Comparison of ENCODE assay signal across 1 cellular context in genomic region chr12:56189918-56190694, GRCh38.
TF ChIP-seq lines count a peak whose summit lies in the region.

No MANE protein-coding gene starts in this region.

TF ChIP-seq in HCT116, 20 proteins besides CTCF, POLR2A, EP300 and RAD21 (continued from another document):
- TF ChIP-seq ZBTB33 (IDR thresholded peaks at IDR 0.05; ENCODE audit: extremely low read depth, insufficient replicate concordance, low read length) = peak; percentile 66
- TF ChIP-seq ELF1 (IDR thresholded peaks at IDR 0.05; ENCODE audit: borderline replicate concordance, low read depth) = no peak; the same call in 1 of the 2 replicates
- TF ChIP-seq TCF7L2 (IDR thresholded peaks at IDR 0.05; ENCODE audit: borderline replicate concordance, extremely low read depth, insufficient read depth, insufficient read length) = no peak
- no peak for TF ChIP-seq CEBPB (IDR thresholded peaks at IDR 0.05; ENCODE audit: low read depth)
